In genomic region chr6:128710305-128710704, GRCh38 we compare ENCODE assay signal across 1 cellular context.
A peak's percentile ranks its signal among the peaks of the same experiment; 100 is the strongest.
TF ChIP-seq lines count a peak whose summit lies in the region.

No MANE protein-coding gene starts in this region.

TF ChIP-seq in IMR-90, 13 proteins besides CTCF, POLR2A, EP300 and RAD21:
- TF ChIP-seq NFE2L2 (IDR thresholded peaks at IDR 0.05; ENCODE audit: low read depth, low read length) (no peak), CEBPB (IDR thresholded peaks at IDR 0.05; ENCODE audit: low read depth, low read length) (peak; percentile 1; the same call in 1 of the 2 replicates), MAZ (IDR thresholded peaks at IDR 0.05; ENCODE audit: borderline replicate concordance, low read depth, low read length) (no peak), RCOR1 (IDR thresholded peaks at IDR 0.05; ENCODE audit: insufficient replicate concordance, low read length) (no peak)
TF ChIP-seq in IMR-90: peak in this region for 1.
